8 cellular contexts compared by ENCODE assay signal in the genomic region with DNA sequence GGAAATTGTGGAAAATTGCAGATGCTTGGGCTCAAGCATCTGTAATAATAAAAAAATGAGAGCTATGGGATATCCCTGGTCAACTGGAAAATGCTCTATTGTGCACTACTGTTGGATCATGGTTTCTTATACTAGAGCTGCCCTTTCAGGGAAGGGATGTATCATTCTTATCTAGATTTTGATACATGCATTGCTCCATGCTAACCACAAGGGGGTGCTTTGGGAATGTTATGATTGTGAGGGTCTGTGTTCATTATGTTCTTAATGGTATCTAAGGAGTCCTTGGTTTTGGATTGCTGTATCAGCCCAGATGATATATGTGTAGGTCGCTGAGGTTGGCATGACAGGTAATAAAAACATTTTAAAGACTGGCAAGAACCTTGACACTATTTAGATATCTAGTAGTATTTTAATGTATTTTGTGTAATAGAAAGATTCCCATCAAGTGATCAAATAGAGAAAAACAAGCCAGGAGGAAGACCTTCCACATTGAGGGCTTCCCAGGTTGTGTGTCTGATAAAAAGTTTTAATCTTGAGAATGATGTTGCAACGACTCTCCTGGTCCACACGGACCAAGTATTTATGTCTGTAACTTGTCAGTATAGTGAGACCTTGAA. TPM values are rescaled to one million over a fixed set of nuclear protein-coding genes. Genes with fewer than 3 reads are reported as not detected.
DNase-seq lines count a peak whose midpoint lies in the region; ATAC-seq and TF ChIP-seq lines count a peak whose summit lies in the region.

No MANE protein-coding gene starts in this region.

- no peak overlapping the region for H3K23ac ChIP-seq in IMR-90 (ENCODE audit: low read depth, low read length)

- H2BK5ac ChIP-seq in IMR-90 (ENCODE audit: low read depth, low read length, poor library complexity, severe bottlenecking) = no peak overlapping the region

- H2AFZ ChIP-seq in IMR-90 (replicated peaks; ENCODE audit: low read length, poor library complexity) = no peak overlapping the region

- TF ChIP-seq POLR2A in IMR-90 (IDR thresholded peaks at IDR 0.05; ENCODE audit: low read depth, low read length) = no peak

- H3K9me3 Mint-ChIP-seq in Caco-2 (ENCODE audit: unreplicated experiment) = no peaks in the 10 kb centered on the region

- no peak overlapping the region for H3K27ac Mint-ChIP-seq in Caco-2 (ENCODE audit: unreplicated experiment)

- no peak overlapping the region for H2AK9ac ChIP-seq in IMR-90 (replicated peaks; ENCODE audit: low read depth, low read length, poor library complexity)

- H3K79me1 ChIP-seq in IMR-90 (ENCODE audit: low read depth in 1 of 2, low read length in 2 of 2) = no peaks in the 10 kb centered on the region

- no peak overlapping the region for H3K4me3 Mint-ChIP-seq in Caco-2 (ENCODE audit: unreplicated experiment)

- H4K5ac ChIP-seq in IMR-90 (ENCODE audit: low read depth, low read length) = no peak overlapping the region

- peak; percentile 51; the same call in 1 of the 2 replicates for ATAC-seq in IMR-90 (ENCODE audit: low read depth)
- ATAC-seq in left lobe of liver = peak; percentile 66
- no peak for ATAC-seq in GM21528 (IDR thresholded peaks at IDR 0.05; ENCODE audit: low FRiP score, unreplicated experiment)
- ATAC-seq in HG03025 (IDR thresholded peaks at IDR 0.05; ENCODE audit: low FRiP score, unreplicated experiment) = no peak
- no peak for ATAC-seq in HG03571 (IDR thresholded peaks at IDR 0.05; ENCODE audit: unreplicated experiment)

- no peak overlapping the region for H4K91ac ChIP-seq in IMR-90 (ENCODE audit: insufficient read depth, low read depth, low read length)

- H3K36me3 Mint-ChIP-seq in Caco-2 (ENCODE audit: insufficient read depth, unreplicated experiment) = peaks cover 20% of the 10 kb centered on the region

- no peaks in the 10 kb centered on the region for H3K9me3 ChIP-seq in Caco-2
- H3K9me3 ChIP-seq in IMR-90 (ENCODE audit: control insufficient read depth, insufficient read depth, low read length) = no peaks in the 10 kb centered on the region
- no peaks in the 10 kb centered on the region for H3K9me3 ChIP-seq in ascending aorta

- no peak overlapping the region for H3K4ac ChIP-seq in IMR-90 (ENCODE audit: low read depth, low read length)

- no peak overlapping the region for H3K18ac ChIP-seq in IMR-90 (ENCODE audit: low read depth, low read length)

- TF ChIP-seq RAD21 in IMR-90 (IDR thresholded peaks at IDR 0.05; ENCODE audit: low read length) = peak; percentile 32

- TF ChIP-seq CTCF in Caco-2 (IDR thresholded peaks at IDR 0.05; ENCODE audit: insufficient read depth in 1 of 2, low read depth in 1 of 2, low read length in 1 of 2, severe bottlenecking in 1 of 2, unreplicated experiment in 1 of 2) (peak; percentile 48 to 50), IMR-90 (conservative IDR thresholded peaks at IDR 0.05; ENCODE audit: low read depth, low read length) (peak; percentile 49), ascending aorta (IDR thresholded peaks at IDR 0.05) (peak; percentile 63 to 77 (median 64))

- H3K9me1 ChIP-seq in IMR-90 (ENCODE audit: insufficient read depth, low read length) = no peaks in the 10 kb centered on the region

- H3K36me3 ChIP-seq in Caco-2 (ENCODE audit: control insufficient read depth, insufficient read depth, low read length) = no peaks in the 10 kb centered on the region
- H3K36me3 ChIP-seq in IMR-90 (ENCODE audit: control insufficient read depth, insufficient read depth, low read length) = peaks cover 29% of the 10 kb centered on the region
- H3K36me3 ChIP-seq in ascending aorta = peaks cover 30 to 61% of the 10 kb centered on the region in 2 donors

- H3K14ac ChIP-seq in IMR-90 (replicated peaks; ENCODE audit: low read depth, low read length) = no peak overlapping the region

- POLR2A ChIA-PET in Caco-2 (lab: Charles Lee) (no interaction called here), IMR-90 (lab: Charles Lee; ENCODE audit: unreplicated experiment) (no interaction called here)

- H3K27me3 ChIP-seq in Caco-2 (replicated peaks; ENCODE audit: control insufficient read depth, insufficient read depth, low read length) (no peaks in the 10 kb centered on the region), IMR-90 (ENCODE audit: control insufficient read depth, insufficient read depth, low read length) (no peaks in the 10 kb centered on the region), ascending aorta (no peaks in the 10 kb centered on the region)

- H4K20me1 ChIP-seq in IMR-90 (ENCODE audit: insufficient read depth, low read length) = no peaks in the 10 kb centered on the region

- H3K9ac ChIP-seq in IMR-90 (ENCODE audit: low read depth, low read length) = no peak overlapping the region

- no peak overlapping the region for H2BK15ac ChIP-seq in IMR-90 (ENCODE audit: low read depth, low read length)

- intact Hi-C loops in Caco-2 (cut with micrococcal nuclease; ENCODE audit: unreplicated experiment) = loop anchor here (1.0 kb wide), 1 partner anchor 115 kb away; no protein-coding TSS in a partner anchor
- intact Hi-C loops in IMR-90 (cut with micrococcal nuclease) = loop anchor here (1.0 kb wide), 1 partner anchor 115 kb away; no protein-coding TSS in a partner anchor
- intact Hi-C loops in ascending aorta (cut with DNase I) = loop anchor here (1.0 kb wide), 1 partner anchor 115 kb away; no protein-coding TSS in a partner anchor

- H2BK120ac ChIP-seq in IMR-90 (ENCODE audit: low read depth, low read length) = no peak overlapping the region

- H3K4me1 ChIP-seq in Caco-2 (no peaks in the 10 kb centered on the region), IMR-90 (ENCODE audit: control insufficient read depth, insufficient read depth, low read length) (no peaks in the 10 kb centered on the region), ascending aorta (no peaks in the 10 kb centered on the region)

- no peak overlapping the region for H2BK20ac ChIP-seq in IMR-90 (ENCODE audit: low read depth, low read length)

- H3K4me3 ChIP-seq in Caco-2 (ENCODE audit: low read depth, low read length) = no peak overlapping the region
- H3K4me3 ChIP-seq in IMR-90 (ENCODE audit: insufficient read depth, low read depth, low read length) = no peak overlapping the region
- H3K4me3 ChIP-seq in ascending aorta = no peak overlapping the region

- H2AK5ac ChIP-seq in IMR-90 (ENCODE audit: low read depth, low read length) = no peak overlapping the region

- in situ Hi-C loops in IMR-90 (cut with MboI; ENCODE audit: low sequenced_read_pairs) = no loop called here

- H4K8ac ChIP-seq in IMR-90 (ENCODE audit: low read depth in 2 of 2, low read length in 2 of 2) = no peak overlapping the region

- H3K4me1 Mint-ChIP-seq in Caco-2 (ENCODE audit: low read depth, unreplicated experiment) = peaks cover 1% of the 10 kb centered on the region

- CTCF ChIA-PET in Caco-2 (lab: Charles Lee) = interaction anchor here (0.6 kb wide), 1 partner anchor 9 kb away, joined by 3 read pairs; no protein-coding TSS in a partner anchor
- CTCF ChIA-PET in IMR-90 (lab: Yijun Ruan, JAX) = interaction anchor here (1.1 kb wide), 1 partner anchor 14 kb away, joined by 4 read pairs; no protein-coding TSS in a partner anchor

- dilution Hi-C loops in IMR-90 (cut with HindIII; ENCODE audit: low sequenced_read_pairs, unreplicated experiment) = no loop called here

- DNase-seq in Caco-2 (peak in 1 of 2 experiments; percentile 27), IMR-90 (peak; percentile 8), ascending aorta (ENCODE audit: low spot score in 2 of 2) (no peak), left lobe of liver (ENCODE audit: low spot score) (no peak), GF-D8 (lab: John Stamatoyannopoulos, UW) (no peak)

- BruUV-seq in Caco-2 (replicated peaks; lab: Mats Ljungman, UMichigan) (no TSS peak), IMR-90 (replicated peaks; lab: Mats Ljungman, UMichigan) (no TSS peak)

- H3K27me3 Mint-ChIP-seq in Caco-2 (ENCODE audit: insufficient read depth, unreplicated experiment) = no peaks in the 10 kb centered on the region

- H3K27ac ChIP-seq in IMR-90 (ENCODE audit: insufficient read depth, low read length) (no peak overlapping the region), ascending aorta (no peak overlapping the region)

- no peak overlapping the region for H3K4me2 ChIP-seq in IMR-90 (ENCODE audit: low read depth, low read length)

- no peak overlapping the region for H3K56ac ChIP-seq in IMR-90 (ENCODE audit: extremely low read depth, insufficient read depth, low read length)

- WGBS in IMR-90 (ENCODE audit: extremely low coverage in 2 of 2, insufficient read length in 1 of 2), 2 experiments = no CpG with 5 or more reads among the region's 3 CpGs

TF ChIP-seq in IMR-90, 13 proteins besides CTCF, POLR2A, EP300 and RAD21:
- TF ChIP-seq MXI1 (IDR thresholded peaks at IDR 0.05; ENCODE audit: borderline replicate concordance, low read depth, low read length) (no peak), MAFK (IDR thresholded peaks at IDR 0.05; ENCODE audit: low read depth, low read length) (no peak), MAZ (IDR thresholded peaks at IDR 0.05; ENCODE audit: borderline replicate concordance, low read depth, low read length) (no peak), USF2 (IDR thresholded peaks at IDR 0.05; ENCODE audit: low read depth, low read length) (no peak), NFE2L2 (IDR thresholded peaks at IDR 0.05; ENCODE audit: low read depth, low read length) (no peak), FOS (IDR thresholded peaks at IDR 0.05; ENCODE audit: low read depth, low read length) (no peak), CHD1 (IDR thresholded peaks at IDR 0.05; ENCODE audit: low read depth, low read length) (no peak), SMC3 (IDR thresholded peaks at IDR 0.05; ENCODE audit: low read depth, low read length) (peak; percentile 36)
TF ChIP-seq in IMR-90: peak in this region for 1.

RNA-seq across cellular contexts. Expression of gene TLR2, which starts 49.2 kb away (rescaled TPM):
- total RNA-seq in Caco-2 (2022) = 7.8 and 11.0 TPM in 2 replicates
- total RNA-seq in IMR-90 (2012; rRNA removed) = under 0.01 TPM in 2 replicates
- polyA plus RNA-seq in IMR-90 (2012; rRNA removed) = 0.03 TPM in 1 of 2 replicates, not detected in the other
- polyA plus RNA-seq in IMR-90 (2012; cell fraction: cytosol; rRNA removed) = 0.01 TPM in 1 of 2 replicates, not detected in the other
- polyA plus RNA-seq in IMR-90 (2012; cell fraction: nucleus; rRNA removed; ENCODE audit: low replicate concordance) = 0.03 and 0.09 TPM in 2 replicates
- 19.1 TPM for total RNA-seq in ascending aorta
- total RNA-seq in left lobe of liver = 5.0 TPM

Comparison
In these comparisons a context has a peak if more than half of its experiments do, and no peak if none do; other contexts are left out.
1. ATAC-seq: peak in IMR-90 (single experiment) and left lobe of liver (single experiment); none in GM21528 (single experiment), HG03025 (single experiment) and HG03571 (single experiment).
2. Peak in every context shown above with its lines, with median percentiles within 50 percentile points of each other: CTCF ChIP-seq.